Comparison of ENCODE assay signal across 14 cellular contexts in the genomic region with DNA sequence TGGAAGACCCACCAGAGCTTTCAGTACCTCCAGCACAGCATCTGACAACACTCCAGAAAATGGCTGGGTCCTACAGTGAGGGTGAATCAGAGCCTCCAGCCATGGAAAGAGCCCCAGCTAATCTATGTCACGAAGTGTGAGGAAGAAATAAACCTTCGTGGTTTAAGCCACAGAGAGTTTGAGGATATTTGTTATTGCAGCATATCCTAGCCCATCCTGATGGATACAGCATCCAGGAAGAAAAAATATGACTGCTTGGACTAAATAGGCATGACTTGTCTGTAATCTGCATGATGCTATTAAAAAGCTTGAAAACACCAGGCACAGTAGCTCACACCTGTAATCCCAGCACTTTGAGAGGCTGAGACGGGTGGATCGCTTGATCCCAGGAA. TPM values are rescaled to one million over a fixed set of nuclear protein-coding genes. Genes with fewer than 3 reads are reported as not detected.
DNase-seq lines count a peak whose midpoint lies in the region; ATAC-seq and TF ChIP-seq lines count a peak whose summit lies in the region.
"Had no signal": no experiment of that assay in that cellular context is flagged by ENCODE, and none has a peak within 500 bp of the region (broad histone marks: within the 10 kb centered on the region; RNA-seq: fewer than 3 reads in every experiment).

No MANE protein-coding gene starts in this region.

- H3K4me3 Mint-ChIP-seq in MCF 10A (ENCODE audit: unreplicated experiment): no peak overlapping the region
- no peak overlapping the region for H3K4me3 Mint-ChIP-seq in natural killer cell treated with Interleukin-12 subunit alpha and Interleukin-12 subunit beta and Interleukin-15 and Interleukin-18, amount 100 ng/mL, for 72 hours
- no peak overlapping the region for H3K4me3 Mint-ChIP-seq in natural killer cell
- H3K4me3 Mint-ChIP-seq: CD4-positive, CD25-positive, alpha-beta regulatory T cell had no signal

- H3K27me3 Mint-ChIP-seq in MCF 10A (ENCODE audit: insufficient read depth, unreplicated experiment) (peaks cover 17% of the 10 kb centered on the region), natural killer cell (ENCODE audit: low read depth in 2 of 2) (no peaks in the 10 kb centered on the region)
- peaks cover 8 to 13% of the 10 kb centered on the region in 2 donors for H3K27me3 Mint-ChIP-seq in natural killer cell treated with Interleukin-12 subunit alpha and Interleukin-12 subunit beta and Interleukin-15 and Interleukin-18, amount 100 ng/mL, for 72 hours

- H3K36me3 ChIP-seq in breast epithelium: no peaks in the 10 kb centered on the region
- H3K36me3 ChIP-seq: BLaER1 treated with 17β-estradiol and CSF1 and Interleukin-3, amounts not matched to agents 10 nM and 100 nM; HAP-1 had no signal

- POLR2A ChIA-PET in MCF 10A (lab: Yijun Ruan, JAX): no interaction called here

- CTCF ChIA-PET in MCF 10A (lab: Yijun Ruan, JAX): interaction anchor here (0.7 to 1.4 kb wide), 2 partner anchors 26 to 307 kb away, joined by 3 to 7 read pairs; no protein-coding TSS in a partner anchor

- H3K4me1 Mint-ChIP-seq in MCF 10A (ENCODE audit: insufficient read depth, unreplicated experiment) (peaks cover 9% of the 10 kb centered on the region), natural killer cell (no peaks in the 10 kb centered on the region)
- H3K4me1 Mint-ChIP-seq in natural killer cell treated with Interleukin-12 subunit alpha and Interleukin-12 subunit beta and Interleukin-15 and Interleukin-18, amount 100 ng/mL, for 72 hours (ENCODE audit: low read depth in 2 of 2): peaks cover 0 to 9% of the 10 kb centered on the region in 2 donors
- H3K4me1 Mint-ChIP-seq: CD4-positive, CD25-positive, alpha-beta regulatory T cell had no signal

- no peaks in the 10 kb centered on the region for H3K27me3 ChIP-seq in breast epithelium
- H3K27me3 ChIP-seq: BLaER1 treated with 17β-estradiol and CSF1 and Interleukin-3, amounts not matched to agents 10 nM and 100 nM had no signal

- intact Hi-C loops in breast epithelium (cut with DNase I; ENCODE audit: low total_unique reads) (no loop called here), MCF 10A (cut with micrococcal nuclease) (no loop called here), natural killer cell (cut with micrococcal nuclease) (no loop called here)

- ATAC-seq in natural killer cell treated with Interleukin-12 subunit alpha and Interleukin-12 subunit beta and Interleukin-15 and Interleukin-18, amount 100 ng/mL, for 72 hours: peak in 1 of 2 donors; percentile 20
- ATAC-seq in natural killer cell: no peak

- H3K4me3 ChIP-seq in breast epithelium: no peak overlapping the region
- H3K4me3 ChIP-seq: BLaER1 treated with 17β-estradiol and CSF1 and Interleukin-3, amounts not matched to agents 10 nM and 100 nM; HAP-1 had no signal

- peak overlapping the region; percentile 16 to 83 for H3K27ac ChIP-seq in breast epithelium
- H3K27ac ChIP-seq: BLaER1 treated with 17β-estradiol and CSF1 and Interleukin-3, amounts not matched to agents 10 nM and 100 nM had no signal

- H3K36me3 Mint-ChIP-seq in MCF 10A (ENCODE audit: insufficient read depth, unreplicated experiment): no peaks in the 10 kb centered on the region
- no peaks in the 10 kb centered on the region for H3K36me3 Mint-ChIP-seq in natural killer cell treated with Interleukin-12 subunit alpha and Interleukin-12 subunit beta and Interleukin-15 and Interleukin-18, amount 100 ng/mL, for 72 hours
- H3K36me3 Mint-ChIP-seq in natural killer cell: no peaks in the 10 kb centered on the region
- H3K36me3 Mint-ChIP-seq: CD4-positive, CD25-positive, alpha-beta regulatory T cell had no signal

- no peaks in the 10 kb centered on the region for H3K9me3 ChIP-seq in breast epithelium
- H3K9me3 ChIP-seq: HAP-1 had no signal

- DNase-seq in breast epithelium (ENCODE audit: low spot score in 2 of 2) (no peak), MCF 10A (ENCODE audit: unreplicated experiment) (no peak), natural killer cell (no peak), SKM-1 treated with dmso at 0.1 percent for 144 hours (lab: John Stamatoyannopoulos, UW; ENCODE audit: unreplicated experiment) (no peak)
- DNase-seq in natural killer cell treated with Interleukin-12 subunit alpha and Interleukin-12 subunit beta and Interleukin-15 and Interleukin-18, amount 100 ng/mL, for 72 hours (ENCODE audit: low spot score): peak; percentile 44
- DNase-seq: 8988T; AML-193; CD4-positive, CD25-positive, alpha-beta regulatory T cell; DMS53; GF-D8 had no signal

- H3K9me3 Mint-ChIP-seq in MCF 10A (ENCODE audit: unreplicated experiment): no peaks in the 10 kb centered on the region
- no peaks in the 10 kb centered on the region for H3K9me3 Mint-ChIP-seq in natural killer cell treated with Interleukin-12 subunit alpha and Interleukin-12 subunit beta and Interleukin-15 and Interleukin-18, amount 100 ng/mL, for 72 hours
- H3K9me3 Mint-ChIP-seq in natural killer cell: no peaks in the 10 kb centered on the region
- H3K9me3 Mint-ChIP-seq: CD4-positive, CD25-positive, alpha-beta regulatory T cell had no signal

- H3K4me1 ChIP-seq in breast epithelium: peaks cover 4 to 11% of the 10 kb centered on the region in 2 donors
- H3K4me1 ChIP-seq: HAP-1 had no signal

- no peak overlapping the region for H3K27ac Mint-ChIP-seq in MCF 10A (ENCODE audit: low read depth, unreplicated experiment)
- H3K27ac Mint-ChIP-seq in natural killer cell treated with Interleukin-12 subunit alpha and Interleukin-12 subunit beta and Interleukin-15 and Interleukin-18, amount 100 ng/mL, for 72 hours: no peak overlapping the region
- H3K27ac Mint-ChIP-seq in natural killer cell: no peak overlapping the region
- H3K27ac Mint-ChIP-seq: CD4-positive, CD25-positive, alpha-beta regulatory T cell had no signal

- TF ChIP-seq POLR2A in breast epithelium (IDR thresholded peaks at IDR 0.05): no peak

- TF ChIP-seq CTCF in breast epithelium (IDR thresholded peaks at IDR 0.05) (no peak), MCF 10A (IDR thresholded peaks at IDR 0.05; ENCODE audit: unreplicated experiment) (no peak), natural killer cell (IDR thresholded peaks at IDR 0.05) (no peak)

- no TSS peak for BruUV-seq in MCF 10A (replicated peaks; lab: Mats Ljungman, UMichigan)

RNA-seq across cellular contexts. Expression of a gene that starts 13.3 kb away (rescaled TPM):
- not detected for total RNA-seq in breast epithelium
- total RNA-seq in MCF 10A (2022): not detected in 2 replicates
- 1 to 10 TPM in 1 of 2 donors, not detected in 1; 5.6 TPM for total RNA-seq in natural killer cell treated with Interleukin-12 subunit alpha and Interleukin-12 subunit beta and Interleukin-15 and Interleukin-18, amount 100 ng/mL, for 72 hours
- not detected for total RNA-seq in natural killer cell
- total RNA-seq: CD4-positive, CD25-positive, alpha-beta regulatory T cell; H1; HT-29 had no signal

RNA-seq across cellular contexts. Expression of a gene that starts 19.0 kb away (rescaled TPM):
- total RNA-seq in breast epithelium (100 to 1,000 TPM in 1 of 3 donors, 10 to 100 TPM in 1, 1 to 10 TPM in 1; 6.2 to 164 (median 58.0) TPM), MCF 10A (2022) (not detected in 2 replicates), natural killer cell (not detected)
- total RNA-seq in natural killer cell treated with Interleukin-12 subunit alpha and Interleukin-12 subunit beta and Interleukin-15 and Interleukin-18, amount 100 ng/mL, for 72 hours: not detected

RNA-seq across cellular contexts. Expression of a gene that starts 32.7 kb away (rescaled TPM):
- total RNA-seq in breast epithelium (under 1 TPM; 0.15 to 0.33 (median 0.16) TPM), MCF 10A (2022) (not detected in 2 replicates), natural killer cell (under 1 TPM in 1 of 3 donors, not detected in 2; 0.14 TPM)
- 10 to 100 TPM in 1 of 2 donors, not detected in 1; 12.9 TPM for total RNA-seq in natural killer cell treated with Interleukin-12 subunit alpha and Interleukin-12 subunit beta and Interleukin-15 and Interleukin-18, amount 100 ng/mL, for 72 hours
- total RNA-seq: CD4-positive, CD25-positive, alpha-beta regulatory T cell; H1; HT-29 had no signal

RNA-seq across cellular contexts. Expression of a gene that starts 55.9 kb away (rescaled TPM):
- 10 to 100 TPM; 23.4 to 33.2 (median 28.8) TPM for total RNA-seq in breast epithelium
- 99.9 and 105 TPM in 2 replicates for total RNA-seq in MCF 10A (2022)
- total RNA-seq in natural killer cell treated with Interleukin-12 subunit alpha and Interleukin-12 subunit beta and Interleukin-15 and Interleukin-18, amount 100 ng/mL, for 72 hours: 10 to 100 TPM; 54.0 to 92.0 TPM
- 10 to 100 TPM; 41.1 to 48.8 (median 42.9) TPM for total RNA-seq in natural killer cell

RNA-seq across cellular contexts. Expression of a gene that starts 56.0 kb away (rescaled TPM):
- total RNA-seq in breast epithelium (10 to 100 TPM; 36.0 to 42.6 (median 40.7) TPM), MCF 10A (2022) (72.5 and 80.8 TPM in 2 replicates), natural killer cell (10 to 100 TPM; 16.9 to 30.2 (median 18.3) TPM)
- 10 to 100 TPM; 34.2 to 42.9 TPM for total RNA-seq in natural killer cell treated with Interleukin-12 subunit alpha and Interleukin-12 subunit beta and Interleukin-15 and Interleukin-18, amount 100 ng/mL, for 72 hours
